ENCODE assay signal across 1 cellular context in the genomic region with DNA sequence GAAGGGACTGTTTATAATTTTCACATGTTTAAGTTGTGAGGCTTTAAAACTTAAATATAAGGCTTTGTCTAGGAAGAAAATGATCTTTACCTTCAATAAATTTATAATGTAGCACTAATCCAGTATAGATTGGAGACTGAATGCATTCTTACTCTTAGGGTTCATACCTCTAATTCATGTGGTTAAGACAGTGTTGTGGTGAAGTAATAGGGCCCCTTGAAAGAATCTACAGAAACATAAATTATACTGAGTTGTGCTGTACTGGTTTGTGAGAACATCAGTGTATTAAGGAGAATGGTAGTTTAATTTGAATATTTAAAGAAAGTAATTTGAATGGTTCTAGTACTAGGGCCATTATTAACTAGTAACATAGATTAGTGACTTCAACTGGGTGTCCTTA.
TF ChIP-seq lines count a peak whose summit lies in the region.

No MANE protein-coding gene starts in this region.

TF ChIP-seq in GM12878, 131 proteins besides CTCF, POLR2A, EP300 and RAD21:
- no peak for TF ChIP-seq ZNF384 (IDR thresholded peaks at IDR 0.05; ENCODE audit: borderline replicate concordance, low read depth, low read length)
- no peak for TF ChIP-seq BRCA1 (IDR thresholded peaks at IDR 0.05; ENCODE audit: low read depth, low read length)
- TF ChIP-seq, protein P1, sequence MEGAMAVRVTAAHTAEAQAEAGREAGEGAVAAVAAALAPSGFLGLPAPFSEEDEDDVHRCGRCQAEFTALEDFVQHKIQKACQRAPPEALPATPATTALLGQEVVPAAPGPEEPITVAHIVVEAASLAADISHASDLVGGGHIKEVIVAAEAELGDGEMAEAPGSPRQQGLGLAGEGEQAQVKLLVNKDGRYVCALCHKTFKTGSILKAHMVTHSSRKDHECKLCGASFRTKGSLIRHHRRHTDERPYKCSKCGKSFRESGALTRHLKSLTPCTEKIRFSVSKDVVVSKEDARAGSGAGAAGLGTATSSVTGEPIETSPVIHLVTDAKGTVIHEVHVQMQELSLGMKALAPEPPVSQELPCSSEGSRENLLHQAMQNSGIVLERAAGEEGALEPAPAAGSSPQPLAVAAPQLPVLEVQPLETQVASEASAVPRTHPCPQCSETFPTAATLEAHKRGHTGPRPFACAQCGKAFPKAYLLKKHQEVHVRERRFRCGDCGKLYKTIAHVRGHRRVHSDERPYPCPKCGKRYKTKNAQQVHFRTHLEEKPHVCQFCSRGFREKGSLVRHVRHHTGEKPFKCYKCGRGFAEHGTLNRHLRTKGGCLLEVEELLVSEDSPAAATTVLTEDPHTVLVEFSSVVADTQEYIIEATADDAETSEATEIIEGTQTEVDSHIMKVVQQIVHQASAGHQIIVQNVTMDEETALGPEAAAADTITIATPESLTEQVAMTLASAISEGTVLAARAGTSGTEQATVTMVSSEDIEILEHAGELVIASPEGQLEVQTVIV (IDR thresholded peaks at IDR 0.05; ENCODE audit: borderline replicate concordance, partially characterized antibody): no peak
- TF ChIP-seq, protein P2, sequence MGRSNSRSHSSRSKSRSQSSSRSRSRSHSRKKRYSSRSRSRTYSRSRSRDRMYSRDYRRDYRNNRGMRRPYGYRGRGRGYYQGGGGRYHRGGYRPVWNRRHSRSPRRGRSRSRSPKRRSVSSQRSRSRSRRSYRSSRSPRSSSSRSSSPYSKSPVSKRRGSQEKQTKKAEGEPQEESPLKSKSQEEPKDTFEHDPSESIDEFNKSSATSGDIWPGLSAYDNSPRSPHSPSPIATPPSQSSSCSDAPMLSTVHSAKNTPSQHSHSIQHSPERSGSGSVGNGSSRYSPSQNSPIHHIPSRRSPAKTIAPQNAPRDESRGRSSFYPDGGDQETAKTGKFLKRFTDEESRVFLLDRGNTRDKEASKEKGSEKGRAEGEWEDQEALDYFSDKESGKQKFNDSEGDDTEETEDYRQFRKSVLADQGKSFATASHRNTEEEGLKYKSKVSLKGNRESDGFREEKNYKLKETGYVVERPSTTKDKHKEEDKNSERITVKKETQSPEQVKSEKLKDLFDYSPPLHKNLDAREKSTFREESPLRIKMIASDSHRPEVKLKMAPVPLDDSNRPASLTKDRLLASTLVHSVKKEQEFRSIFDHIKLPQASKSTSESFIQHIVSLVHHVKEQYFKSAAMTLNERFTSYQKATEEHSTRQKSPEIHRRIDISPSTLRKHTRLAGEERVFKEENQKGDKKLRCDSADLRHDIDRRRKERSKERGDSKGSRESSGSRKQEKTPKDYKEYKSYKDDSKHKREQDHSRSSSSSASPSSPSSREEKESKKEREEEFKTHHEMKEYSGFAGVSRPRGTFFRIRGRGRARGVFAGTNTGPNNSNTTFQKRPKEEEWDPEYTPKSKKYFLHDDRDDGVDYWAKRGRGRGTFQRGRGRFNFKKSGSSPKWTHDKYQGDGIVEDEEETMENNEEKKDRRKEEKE (IDR thresholded peaks at IDR 0.05): no peak
- TF ChIP-seq, protein P3, sequence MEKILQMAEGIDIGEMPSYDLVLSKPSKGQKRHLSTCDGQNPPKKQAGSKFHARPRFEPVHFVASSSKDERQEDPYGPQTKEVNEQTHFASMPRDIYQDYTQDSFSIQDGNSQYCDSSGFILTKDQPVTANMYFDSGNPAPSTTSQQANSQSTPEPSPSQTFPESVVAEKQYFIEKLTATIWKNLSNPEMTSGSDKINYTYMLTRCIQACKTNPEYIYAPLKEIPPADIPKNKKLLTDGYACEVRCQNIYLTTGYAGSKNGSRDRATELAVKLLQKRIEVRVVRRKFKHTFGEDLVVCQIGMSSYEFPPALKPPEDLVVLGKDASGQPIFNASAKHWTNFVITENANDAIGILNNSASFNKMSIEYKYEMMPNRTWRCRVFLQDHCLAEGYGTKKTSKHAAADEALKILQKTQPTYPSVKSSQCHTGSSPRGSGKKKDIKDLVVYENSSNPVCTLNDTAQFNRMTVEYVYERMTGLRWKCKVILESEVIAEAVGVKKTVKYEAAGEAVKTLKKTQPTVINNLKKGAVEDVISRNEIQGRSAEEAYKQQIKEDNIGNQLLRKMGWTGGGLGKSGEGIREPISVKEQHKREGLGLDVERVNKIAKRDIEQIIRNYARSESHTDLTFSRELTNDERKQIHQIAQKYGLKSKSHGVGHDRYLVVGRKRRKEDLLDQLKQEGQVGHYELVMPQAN (conservative IDR thresholded peaks at IDR 0.05): no peak
- no peak for TF ChIP-seq KLF5 (IDR thresholded peaks at IDR 0.05; ENCODE audit: partially characterized antibody)
- TF ChIP-seq ZNF24 (IDR thresholded peaks at IDR 0.05): no peak
- TF ChIP-seq, protein P4, sequence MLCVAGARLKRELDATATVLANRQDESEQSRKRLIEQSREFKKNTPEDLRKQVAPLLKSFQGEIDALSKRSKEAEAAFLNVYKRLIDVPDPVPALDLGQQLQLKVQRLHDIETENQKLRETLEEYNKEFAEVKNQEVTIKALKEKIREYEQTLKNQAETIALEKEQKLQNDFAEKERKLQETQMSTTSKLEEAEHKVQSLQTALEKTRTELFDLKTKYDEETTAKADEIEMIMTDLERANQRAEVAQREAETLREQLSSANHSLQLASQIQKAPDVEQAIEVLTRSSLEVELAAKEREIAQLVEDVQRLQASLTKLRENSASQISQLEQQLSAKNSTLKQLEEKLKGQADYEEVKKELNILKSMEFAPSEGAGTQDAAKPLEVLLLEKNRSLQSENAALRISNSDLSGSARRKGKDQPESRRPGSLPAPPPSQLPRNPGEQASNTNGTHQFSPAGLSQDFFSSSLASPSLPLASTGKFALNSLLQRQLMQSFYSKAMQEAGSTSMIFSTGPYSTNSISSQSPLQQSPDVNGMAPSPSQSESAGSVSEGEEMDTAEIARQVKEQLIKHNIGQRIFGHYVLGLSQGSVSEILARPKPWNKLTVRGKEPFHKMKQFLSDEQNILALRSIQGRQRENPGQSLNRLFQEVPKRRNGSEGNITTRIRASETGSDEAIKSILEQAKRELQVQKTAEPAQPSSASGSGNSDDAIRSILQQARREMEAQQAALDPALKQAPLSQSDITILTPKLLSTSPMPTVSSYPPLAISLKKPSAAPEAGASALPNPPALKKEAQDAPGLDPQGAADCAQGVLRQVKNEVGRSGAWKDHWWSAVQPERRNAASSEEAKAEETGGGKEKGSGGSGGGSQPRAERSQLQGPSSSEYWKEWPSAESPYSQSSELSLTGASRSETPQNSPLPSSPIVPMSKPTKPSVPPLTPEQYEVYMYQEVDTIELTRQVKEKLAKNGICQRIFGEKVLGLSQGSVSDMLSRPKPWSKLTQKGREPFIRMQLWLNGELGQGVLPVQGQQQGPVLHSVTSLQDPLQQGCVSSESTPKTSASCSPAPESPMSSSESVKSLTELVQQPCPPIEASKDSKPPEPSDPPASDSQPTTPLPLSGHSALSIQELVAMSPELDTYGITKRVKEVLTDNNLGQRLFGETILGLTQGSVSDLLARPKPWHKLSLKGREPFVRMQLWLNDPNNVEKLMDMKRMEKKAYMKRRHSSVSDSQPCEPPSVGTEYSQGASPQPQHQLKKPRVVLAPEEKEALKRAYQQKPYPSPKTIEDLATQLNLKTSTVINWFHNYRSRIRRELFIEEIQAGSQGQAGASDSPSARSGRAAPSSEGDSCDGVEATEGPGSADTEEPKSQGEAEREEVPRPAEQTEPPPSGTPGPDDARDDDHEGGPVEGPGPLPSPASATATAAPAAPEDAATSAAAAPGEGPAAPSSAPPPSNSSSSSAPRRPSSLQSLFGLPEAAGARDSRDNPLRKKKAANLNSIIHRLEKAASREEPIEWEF (IDR thresholded peaks at IDR 0.05; ENCODE audit: insufficient replicate concordance, low read depth, low read length): no peak
- TF ChIP-seq POLR2AphosphoS2 (IDR thresholded peaks at IDR 0.05; ENCODE audit: low read depth, low read length): no peak
- TF ChIP-seq PML (IDR thresholded peaks at IDR 0.05; ENCODE audit: low read length): no peak
- TF ChIP-seq HDAC6 (IDR thresholded peaks at IDR 0.05; ENCODE audit: unreplicated experiment): no peak
- TF ChIP-seq ZBED1 (IDR thresholded peaks at IDR 0.05; ENCODE audit: borderline replicate concordance): no peak
- no peak for TF ChIP-seq SUPT20H (IDR thresholded peaks at IDR 0.05; ENCODE audit: borderline replicate concordance, control insufficient read depth, low read depth, low read length)
- no peak for TF ChIP-seq NBN (IDR thresholded peaks at IDR 0.05)
- no peak for TF ChIP-seq MTA3 (IDR thresholded peaks at IDR 0.05; ENCODE audit: borderline replicate concordance, low read length)
- TF ChIP-seq, protein P5, sequence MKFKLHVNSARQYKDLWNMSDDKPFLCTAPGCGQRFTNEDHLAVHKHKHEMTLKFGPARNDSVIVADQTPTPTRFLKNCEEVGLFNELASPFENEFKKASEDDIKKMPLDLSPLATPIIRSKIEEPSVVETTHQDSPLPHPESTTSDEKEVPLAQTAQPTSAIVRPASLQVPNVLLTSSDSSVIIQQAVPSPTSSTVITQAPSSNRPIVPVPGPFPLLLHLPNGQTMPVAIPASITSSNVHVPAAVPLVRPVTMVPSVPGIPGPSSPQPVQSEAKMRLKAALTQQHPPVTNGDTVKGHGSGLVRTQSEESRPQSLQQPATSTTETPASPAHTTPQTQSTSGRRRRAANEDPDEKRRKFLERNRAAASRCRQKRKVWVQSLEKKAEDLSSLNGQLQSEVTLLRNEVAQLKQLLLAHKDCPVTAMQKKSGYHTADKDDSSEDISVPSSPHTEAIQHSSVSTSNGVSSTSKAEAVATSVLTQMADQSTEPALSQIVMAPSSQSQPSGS (IDR thresholded peaks at IDR 0.05; ENCODE audit: low read length): no peak
- TF ChIP-seq, protein P6, sequence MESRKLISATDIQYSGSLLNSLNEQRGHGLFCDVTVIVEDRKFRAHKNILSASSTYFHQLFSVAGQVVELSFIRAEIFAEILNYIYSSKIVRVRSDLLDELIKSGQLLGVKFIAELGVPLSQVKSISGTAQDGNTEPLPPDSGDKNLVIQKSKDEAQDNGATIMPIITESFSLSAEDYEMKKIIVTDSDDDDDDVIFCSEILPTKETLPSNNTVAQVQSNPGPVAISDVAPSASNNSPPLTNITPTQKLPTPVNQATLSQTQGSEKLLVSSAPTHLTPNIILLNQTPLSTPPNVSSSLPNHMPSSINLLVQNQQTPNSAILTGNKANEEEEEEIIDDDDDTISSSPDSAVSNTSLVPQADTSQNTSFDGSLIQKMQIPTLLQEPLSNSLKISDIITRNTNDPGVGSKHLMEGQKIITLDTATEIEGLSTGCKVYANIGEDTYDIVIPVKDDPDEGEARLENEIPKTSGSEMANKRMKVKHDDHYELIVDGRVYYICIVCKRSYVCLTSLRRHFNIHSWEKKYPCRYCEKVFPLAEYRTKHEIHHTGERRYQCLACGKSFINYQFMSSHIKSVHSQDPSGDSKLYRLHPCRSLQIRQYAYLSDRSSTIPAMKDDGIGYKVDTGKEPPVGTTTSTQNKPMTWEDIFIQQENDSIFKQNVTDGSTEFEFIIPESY (IDR thresholded peaks at IDR 0.05): no peak
- no peak for TF ChIP-seq SMAD1 (IDR thresholded peaks at IDR 0.05; ENCODE audit: low read depth, partially characterized antibody)
- TF ChIP-seq, protein P7, sequence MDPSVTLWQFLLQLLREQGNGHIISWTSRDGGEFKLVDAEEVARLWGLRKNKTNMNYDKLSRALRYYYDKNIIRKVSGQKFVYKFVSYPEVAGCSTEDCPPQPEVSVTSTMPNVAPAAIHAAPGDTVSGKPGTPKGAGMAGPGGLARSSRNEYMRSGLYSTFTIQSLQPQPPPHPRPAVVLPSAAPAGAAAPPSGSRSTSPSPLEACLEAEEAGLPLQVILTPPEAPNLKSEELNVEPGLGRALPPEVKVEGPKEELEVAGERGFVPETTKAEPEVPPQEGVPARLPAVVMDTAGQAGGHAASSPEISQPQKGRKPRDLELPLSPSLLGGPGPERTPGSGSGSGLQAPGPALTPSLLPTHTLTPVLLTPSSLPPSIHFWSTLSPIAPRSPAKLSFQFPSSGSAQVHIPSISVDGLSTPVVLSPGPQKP (IDR thresholded peaks at IDR 0.05; ENCODE audit: low read depth, low read length): no peak
